8 cellular contexts compared by ENCODE assay signal in the genomic region with DNA sequence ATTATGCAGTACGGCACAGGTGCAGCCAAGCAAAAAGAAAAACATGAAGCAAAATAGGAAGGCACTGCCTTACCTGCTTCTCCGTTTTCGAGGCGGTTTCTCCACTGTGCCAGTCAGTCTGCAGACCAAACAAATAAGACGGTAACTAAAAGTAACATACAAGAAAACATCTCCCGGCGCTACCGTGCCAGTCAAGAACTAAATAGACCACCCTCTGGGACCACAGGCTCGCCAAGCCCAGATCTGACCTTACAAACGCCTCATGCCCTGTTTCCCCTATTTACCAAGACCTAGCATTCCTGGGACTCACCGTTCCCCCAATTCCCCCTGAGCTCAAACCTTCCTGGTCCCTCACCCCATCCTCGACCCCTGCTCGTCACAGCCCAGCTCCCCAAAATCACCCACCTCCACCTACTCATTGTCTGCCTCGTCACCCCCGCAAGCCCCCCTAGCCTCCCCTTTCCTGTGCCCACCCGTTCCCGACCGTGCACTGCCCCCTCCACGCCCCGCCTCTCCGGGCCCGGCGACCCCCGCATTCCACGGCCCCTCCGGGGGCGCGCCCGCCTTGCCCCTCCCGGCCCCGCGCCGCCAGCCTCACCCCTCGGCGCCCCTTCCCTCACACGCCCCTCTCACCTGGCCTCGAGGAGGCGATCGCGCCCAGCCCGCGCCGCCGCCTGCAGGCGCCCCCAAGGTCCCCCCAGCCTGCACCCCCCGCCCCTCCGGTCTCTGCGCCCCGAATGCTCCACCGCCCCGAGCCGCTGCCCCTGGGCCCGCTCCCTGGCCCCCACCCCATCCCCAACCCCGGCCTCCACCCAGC. TPM values are rescaled to one million over a fixed set of nuclear protein-coding genes. Genes with fewer than 3 reads are reported as not detected.
DNase-seq lines count a peak whose midpoint lies in the region; ATAC-seq and TF ChIP-seq lines count a peak whose summit lies in the region.

No MANE protein-coding gene starts in this region.

- BruUV-seq in A673 (replicated peaks; lab: Mats Ljungman, UMichigan) = no TSS peak

- H3K36me3 Mint-ChIP-seq in activated naive CD4-positive, alpha-beta T cell treated with anti-CD3 and anti-CD28 coated beads, Interleukin-2, amount 50 U/mL, for 72 hours = peaks cover 7 to 9% of the 10 kb centered on the region in 2 donors
- H3K36me3 Mint-ChIP-seq in stimulated activated effector memory CD8-positive, alpha-beta T cell treated with anti-CD3 and anti-CD28 coated beads, Interleukin-12 subunit alpha, Interleukin-12 subunit beta, amount 100 ng/mL, for 72 hours = peaks cover 11% of the 10 kb centered on the region

- peak; percentile 35 for ATAC-seq in GM18907 (IDR thresholded peaks at IDR 0.05; ENCODE audit: unreplicated experiment)
- ATAC-seq in activated naive CD4-positive, alpha-beta T cell treated with anti-CD3 and anti-CD28 coated beads, Interleukin-2, amount 50 U/mL, for 72 hours = peak in 1 of 2 donors; percentile 40
- ATAC-seq in stimulated activated effector memory CD8-positive, alpha-beta T cell treated with anti-CD3 and anti-CD28 coated beads, Interleukin-12 subunit alpha, Interleukin-12 subunit beta, amount 100 ng/mL, for 72 hours = peak; percentile 47
- ATAC-seq in HG02623 (IDR thresholded peaks at IDR 0.05; ENCODE audit: unreplicated experiment) = no peak

- DNase-seq in A673 (ENCODE audit: low spot score) = peak; percentile 18
- DNase-seq in LNCaP clone FGC (ENCODE audit: low read depth) = no peak
- DNase-seq in activated naive CD4-positive, alpha-beta T cell treated with anti-CD3 and anti-CD28 coated beads, Interleukin-2, amount 50 U/mL, for 72 hours (ENCODE audit: low spot score in 2 of 2) = no peak
- DNase-seq in iPS-NIHi11 (ENCODE audit: low spot score) = peak; percentile 8
- peak in 1 of 2 donors; percentile 52 for DNase-seq in stimulated activated effector memory CD8-positive, alpha-beta T cell treated with anti-CD3 and anti-CD28 coated beads, Interleukin-12 subunit alpha, Interleukin-12 subunit beta, amount 100 ng/mL, for 72 hours (ENCODE audit: low spot score in 2 of 2)
- DNase-seq in NCI-H2081 treated with DMSO at 0.1 percent for 48 hours (lab: John Stamatoyannopoulos, UW) = no peak

- TF ChIP-seq CTCF in A673 (conservative IDR thresholded peaks at IDR 0.05; ENCODE audit: low read depth, low read length) (no peak), LNCaP clone FGC (IDR thresholded peaks at IDR 0.05; ENCODE audit: control insufficient read depth, extremely low read depth, insufficient read depth) (no peak)

- intact Hi-C loops in A673 (cut with micrococcal nuclease; ENCODE audit: unreplicated experiment) = loop anchor here (1.0 to 10.0 kb wide), 4 partner anchors 46 to 370 kb away; partner anchors contain the start of genes GOLGA1, NR6A1, PPP6C and WDR38

- H3K4me1 Mint-ChIP-seq in stimulated activated effector memory CD8-positive, alpha-beta T cell treated with anti-CD3 and anti-CD28 coated beads, Interleukin-12 subunit alpha, Interleukin-12 subunit beta, amount 100 ng/mL, for 72 hours = peaks cover 18% of the 10 kb centered on the region

- H3K9me3 ChIP-seq in A673 (ENCODE audit: low read depth, low read length, poor library complexity, severe bottlenecking) = no peaks in the 10 kb centered on the region

- no peaks in the 10 kb centered on the region for H3K9me3 Mint-ChIP-seq in activated naive CD4-positive, alpha-beta T cell treated with anti-CD3 and anti-CD28 coated beads, Interleukin-2, amount 50 U/mL, for 72 hours
- H3K9me3 Mint-ChIP-seq in stimulated activated effector memory CD8-positive, alpha-beta T cell treated with anti-CD3 and anti-CD28 coated beads, Interleukin-12 subunit alpha, Interleukin-12 subunit beta, amount 100 ng/mL, for 72 hours = no peaks in the 10 kb centered on the region

- H3K36me3 ChIP-seq in A673 (ENCODE audit: insufficient read depth, low read length, poor library complexity, severe bottlenecking) = peaks cover 5% of the 10 kb centered on the region

- peak overlapping the region; percentile 48 for H3K27ac ChIP-seq in A673 (ENCODE audit: low read depth, low read length, poor library complexity, severe bottlenecking)

- POLR2A ChIA-PET in A673 (lab: Charles Lee; ENCODE audit: low non-redundant PET) = no interaction called here

- H3K4me3 ChIP-seq in A673 (ENCODE audit: low read depth, low read length, poor library complexity, severe bottlenecking) (peak overlapping the region; percentile 64), LNCaP clone FGC (ENCODE audit: low read depth, low read length) (peak overlapping the region; percentile 55)

- no peaks in the 10 kb centered on the region for H3K4me1 ChIP-seq in A673 (ENCODE audit: insufficient read depth, low read length, poor library complexity, severe bottlenecking)

- H3K27me3 ChIP-seq in A673 (replicated peaks; ENCODE audit: insufficient read depth, low read depth, low read length, poor library complexity) = no peaks in the 10 kb centered on the region

- peak overlapping the region; percentile 91 to 98 for H3K27ac Mint-ChIP-seq in activated naive CD4-positive, alpha-beta T cell treated with anti-CD3 and anti-CD28 coated beads, Interleukin-2, amount 50 U/mL, for 72 hours
- peak overlapping the region; percentile 82 for H3K27ac Mint-ChIP-seq in stimulated activated effector memory CD8-positive, alpha-beta T cell treated with anti-CD3 and anti-CD28 coated beads, Interleukin-12 subunit alpha, Interleukin-12 subunit beta, amount 100 ng/mL, for 72 hours

- peak overlapping the region; percentile 92 for H3K4me3 Mint-ChIP-seq in stimulated activated effector memory CD8-positive, alpha-beta T cell treated with anti-CD3 and anti-CD28 coated beads, Interleukin-12 subunit alpha, Interleukin-12 subunit beta, amount 100 ng/mL, for 72 hours

- CTCF ChIA-PET in A673 (lab: Charles Lee) = interaction anchor here (0.6 to 0.9 kb wide), 3 partner anchors 133 to 1441 kb away, joined by 4 read pairs; no protein-coding TSS in a partner anchor

RNA-seq across cellular contexts. Expression of gene SCAI, which starts 0.6 kb away (rescaled TPM):
- total RNA-seq in A673 (2021) = 14.1 and 15.1 TPM in 2 replicates
- total RNA-seq in activated naive CD4-positive, alpha-beta T cell treated with anti-CD3 and anti-CD28 coated beads, Interleukin-2, amount 50 U/mL, for 72 hours = 10 to 100 TPM; 17.9 to 18.0 TPM

RNA-seq across cellular contexts. Expression of gene PPP6C, which starts 46.8 kb away (rescaled TPM):
- 50.8 and 51.7 TPM in 2 replicates for total RNA-seq in A673 (2021)
- total RNA-seq in activated naive CD4-positive, alpha-beta T cell treated with anti-CD3 and anti-CD28 coated beads, Interleukin-2, amount 50 U/mL, for 72 hours = 10 to 100 TPM; 36.6 to 41.7 TPM

RNA-seq across cellular contexts. Expression of gene RABEPK, which starts 57.6 kb away (rescaled TPM):
- 32.7 and 43.6 TPM in 2 replicates for total RNA-seq in A673 (2021)
- total RNA-seq in activated naive CD4-positive, alpha-beta T cell treated with anti-CD3 and anti-CD28 coated beads, Interleukin-2, amount 50 U/mL, for 72 hours = 10 to 100 TPM; 22.9 to 31.9 TPM

Comparison
In these comparisons a context has a peak if more than half of its experiments do, and no peak if none do; other contexts are left out.
1. DNase-seq: peak in A673 (single experiment) and iPS-NIHi11 (single experiment); none in LNCaP clone FGC (single experiment), activated naive CD4-positive, alpha-beta T cell treated with anti-CD3 and anti-CD28 coated beads, Interleukin-2, amount 50 U/mL, for 72 hours (0 of 2) and NCI-H2081 treated with DMSO at 0.1 percent for 48 hours (single experiment).